Comparison of ENCODE assay signal across 8 cellular contexts in the genomic region with DNA sequence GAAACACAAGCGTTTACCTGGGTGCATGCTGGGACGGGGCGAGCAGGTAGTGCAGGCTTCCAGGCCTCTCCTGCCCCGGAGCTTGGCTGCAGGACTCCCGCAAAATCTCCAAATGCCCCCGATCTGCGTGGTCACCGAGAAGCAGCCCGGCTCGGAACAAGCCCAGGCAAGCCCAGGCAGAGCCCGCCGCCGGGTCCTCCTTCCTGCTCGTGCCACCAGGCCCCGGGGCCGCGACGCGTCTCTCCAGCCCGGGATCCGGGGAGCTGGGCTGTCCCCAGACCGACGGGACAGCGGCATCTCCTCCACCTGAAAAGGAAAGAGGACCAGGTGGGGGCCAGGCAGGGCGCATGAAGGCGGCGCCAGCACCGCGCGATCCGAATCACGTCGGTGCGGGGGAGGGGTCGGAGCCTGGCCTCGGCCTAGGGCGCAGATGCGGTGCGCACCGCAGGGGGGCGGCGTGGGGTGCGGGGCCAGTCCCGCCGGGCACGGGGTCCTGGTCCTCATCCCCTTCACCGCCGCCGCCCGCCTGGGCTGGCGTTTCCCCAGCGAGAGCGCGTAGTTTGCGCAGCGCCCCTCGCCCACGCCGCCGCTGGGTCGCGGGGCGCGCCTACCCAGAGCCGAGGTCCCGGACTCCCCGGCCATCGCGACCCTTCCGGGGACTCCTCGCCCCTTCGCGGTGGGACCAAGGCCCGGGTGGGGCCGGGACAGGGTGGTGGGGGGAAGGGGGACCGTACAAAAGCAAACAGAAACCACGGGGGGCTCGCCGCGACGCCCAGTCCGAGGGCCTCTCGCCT. TPM values are rescaled to one million over a fixed set of nuclear protein-coding genes. Genes with fewer than 3 reads are reported as not detected.
DNase-seq lines count a peak whose midpoint lies in the region; ATAC-seq lines count a peak whose summit lies in the region.

No MANE protein-coding gene starts in this region.

- intact Hi-C loops in left cardiac atrium (cut with DNase I) (no loop called here), posterior vena cava (cut with DNase I) (no loop called here)

- peaks cover 9% of the 10 kb centered on the region for H3K36me3 Mint-ChIP-seq in activated naive CD4-positive, alpha-beta T cell treated with anti-CD3 and anti-CD28 coated beads, Interleukin-2, amount 10 ng/mL, durations not matched to agents 7 days and 5 days

- H3K4me3 Mint-ChIP-seq in activated naive CD4-positive, alpha-beta T cell treated with anti-CD3 and anti-CD28 coated beads, Interleukin-2, amount 10 ng/mL, durations not matched to agents 7 days and 5 days = peak overlapping the region; percentile 84

- H3K9ac ChIP-seq in rectal smooth muscle tissue (ENCODE audit: low read length) = peak overlapping the region; percentile 21

- peaks cover 24% of the 10 kb centered on the region for H3K4me1 Mint-ChIP-seq in activated naive CD4-positive, alpha-beta T cell treated with anti-CD3 and anti-CD28 coated beads, Interleukin-2, amount 10 ng/mL, durations not matched to agents 7 days and 5 days

- H3K27me3 Mint-ChIP-seq in activated naive CD4-positive, alpha-beta T cell treated with anti-CD3 and anti-CD28 coated beads, Interleukin-2, amount 10 ng/mL, durations not matched to agents 7 days and 5 days = peaks cover 52% of the 10 kb centered on the region

- H3K4me3 ChIP-seq in rectal smooth muscle tissue (ENCODE audit: low read length) = peak overlapping the region; percentile 61

- no peaks in the 10 kb centered on the region for H3K36me3 ChIP-seq in rectal smooth muscle tissue (ENCODE audit: control insufficient read depth, insufficient read depth, low read length)

- H3K9me3 Mint-ChIP-seq in activated naive CD4-positive, alpha-beta T cell treated with anti-CD3 and anti-CD28 coated beads, Interleukin-2, amount 10 ng/mL, durations not matched to agents 7 days and 5 days = no peaks in the 10 kb centered on the region

- DNase-seq in NCI-H1417 (lab: John Stamatoyannopoulos, UW) (peak in 2 of 3 experiments; percentile 59 to 63), NCI-H1417 treated with DMSO at 0.1 percent for 48 hours (lab: John Stamatoyannopoulos, UW) (no peak), left cardiac atrium (no peak), posterior vena cava (ENCODE audit: low spot score) (no peak)
- peak; percentile 67 for DNase-seq in activated naive CD4-positive, alpha-beta T cell treated with anti-CD3 and anti-CD28 coated beads, Interleukin-2, amount 10 ng/mL, durations not matched to agents 7 days and 5 days

- H3K27ac Mint-ChIP-seq in activated naive CD4-positive, alpha-beta T cell treated with anti-CD3 and anti-CD28 coated beads, Interleukin-2, amount 10 ng/mL, durations not matched to agents 7 days and 5 days = peak overlapping the region; percentile 71

- peak; percentile 63 for ATAC-seq in HG03280 (IDR thresholded peaks at IDR 0.05; ENCODE audit: unreplicated experiment)
- ATAC-seq in left cardiac atrium = peak; percentile 69 to 73
- no peak for ATAC-seq in GM21390 (IDR thresholded peaks at IDR 0.05; ENCODE audit: unreplicated experiment)

- H3K27me3 ChIP-seq in rectal smooth muscle tissue (ENCODE audit: control insufficient read depth, insufficient read depth, low read length) = peaks cover 4% of the 10 kb centered on the region

- no peaks in the 10 kb centered on the region for H3K4me1 ChIP-seq in rectal smooth muscle tissue (ENCODE audit: control insufficient read depth, insufficient read depth, low read length)

- H3K27ac ChIP-seq in rectal smooth muscle tissue (ENCODE audit: low read depth, low read length) = no peak overlapping the region

- CTCF ChIA-PET in activated naive CD4-positive, alpha-beta T cell treated with anti-CD3 and anti-CD28 coated beads, Interleukin-2, amount 10 ng/mL, durations not matched to agents 7 days and 5 days (lab: Charles Lee) = interaction anchor here (1.2 to 1.4 kb wide), 3 partner anchors 67 to 71 kb away, joined by 3 to 4 read pairs (median 3); no protein-coding TSS in a partner anchor

RNA-seq across cellular contexts. Expression of gene H6PD, which starts 52.4 kb away (rescaled TPM):
- total RNA-seq in left cardiac atrium (10 to 100 TPM; 33.3 to 40.6 TPM), posterior vena cava (10 to 100 TPM; 56.0 to 59.6 TPM)

RNA-seq across cellular contexts. Expression of gene GPR157, which starts 53.3 kb away (rescaled TPM):
- 10 to 100 TPM; 18.8 to 40.6 TPM for total RNA-seq in left cardiac atrium
- total RNA-seq in posterior vena cava = 1 to 10 TPM; 8.3 to 9.9 TPM

Comparison
In these comparisons a context has a peak if more than half of its experiments do, and no peak if none do; other contexts are left out.
1. DNase-seq: peak in NCI-H1417 (2 of 3) and activated naive CD4-positive, alpha-beta T cell treated with anti-CD3 and anti-CD28 coated beads, Interleukin-2, amount 10 ng/mL, durations not matched to agents 7 days and 5 days (single experiment); none in NCI-H1417 treated with DMSO at 0.1 percent for 48 hours (single experiment), left cardiac atrium (single experiment) and posterior vena cava (single experiment).